In genomic region chr15:101617390-101617965, GRCh38 we compare ENCODE assay signal across 1 cellular context.
TF ChIP-seq lines count a peak whose summit lies in the region.

No MANE protein-coding gene starts in this region.

TF ChIP-seq in HepG2, 621 proteins besides CTCF, POLR2A, EP300 and RAD21 (continued from another document):
- TF ChIP-seq ZBTB33 (CRISPR knock-in tag; IDR thresholded peaks at IDR 0.05) (0 out of 2 replicates have a peak, but pooled peaks have one; percentile 12), ZNF562 (CRISPR knock-in tag; IDR thresholded peaks at IDR 0.05; ENCODE audit: borderline replicate concordance) (no peak), NBN (conservative IDR thresholded peaks at IDR 0.05) (no peak), NFE2L1 (CRISPR knock-in tag; IDR thresholded peaks at IDR 0.05; ENCODE audit: borderline replicate concordance) (no peak), ZNF687 (CRISPR knock-in tag; IDR thresholded peaks at IDR 0.05) (peak; percentile 41; the same call in 1 of the 2 replicates)
TF ChIP-seq in HepG2: peak in this region for 3.
